ENCODE assay signal across 31 cellular contexts in the genomic region with DNA sequence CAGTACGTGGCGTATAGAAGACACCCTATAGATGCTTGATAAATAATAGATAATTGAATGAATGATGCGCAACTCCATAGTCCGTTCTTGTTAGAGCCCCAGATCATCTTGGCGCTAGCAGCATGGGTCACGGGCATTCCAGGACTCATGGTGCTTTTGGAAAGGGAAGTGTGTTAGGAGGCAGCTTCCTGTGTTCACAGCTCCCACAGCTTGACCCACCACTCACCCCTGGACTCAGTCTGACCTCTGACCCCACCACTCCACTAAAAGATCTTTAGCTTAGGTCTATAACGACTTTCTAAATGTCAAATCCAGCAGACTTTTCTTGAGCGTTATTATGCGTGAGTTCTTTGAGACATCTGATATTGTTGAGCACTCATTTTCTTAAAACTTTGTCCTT.
"Had no signal": no experiment of that assay in that cellular context is flagged by ENCODE, and none has a peak within 500 bp of the region (broad histone marks: within the 10 kb centered on the region; RNA-seq: fewer than 3 reads in every experiment).

No MANE protein-coding gene starts in this region.

- H3K9me3 ChIP-seq: esophagus muscularis mucosa, heart right ventricle, mucosa of descending colon, ovary, psoas muscle, sigmoid colon, stomach, tibial artery, upper lobe of left lung, uterus had no signal

- FAIRE-seq: endothelial cell of umbilical vein had no signal

- ATAC-seq: foreskin keratinocyte; left colon; left ventricle myocardium superior; mucosa of descending colon; naive thymus-derived CD4-positive, alpha-beta T cell; stimulated activated effector memory CD8-positive, alpha-beta T cell treated with anti-CD3 and anti-CD28 coated beads, Interleukin-12 subunit alpha, Interleukin-12 subunit beta, amount 100 ng/mL, for 72 hours had no signal

- DNase-seq: dermis blood vessel endothelial cell; effector memory CD4-positive, alpha-beta T cell; foreskin keratinocyte; glutamatergic neuron; hypothalamus; immature natural killer cell; islet precursor cell; kidney glomerular epithelial cell; left colon; left ventricle myocardium superior; mesenchymal stem cell; mucosa of descending colon; naive thymus-derived CD4-positive, alpha-beta T cell; occipital lobe; ovary; posterior cingulate gyrus; psoas muscle; right cardiac atrium; sigmoid colon; stimulated activated CD4-positive, alpha-beta T cell treated with anti-CD3 and anti-CD28 coated beads, Interleukin-2, amount 100 ng/mL, for 24 hours; stimulated activated CD4-positive, alpha-beta T cell treated with anti-CD3 and anti-CD28 coated beads, Interleukin-4, amount 100 ng/mL, for 24 hours; stimulated activated naive CD4-positive, alpha-beta T cell treated with Interleukin-2 at 50 U/mL for 16 hours; stomach; tibial artery; upper lobe of left lung; uterus had no signal

- H3K4me3 ChIP-seq: coronary artery, esophagus muscularis mucosa, heart right ventricle, mucosa of descending colon, ovary, psoas muscle, sigmoid colon, stomach, tibial artery, upper lobe of left lung, uterus had no signal

- H3K27me3 ChIP-seq: esophagus muscularis mucosa, foreskin keratinocyte, heart right ventricle, ovary, sigmoid colon, stomach, tibial artery, upper lobe of left lung, uterus had no signal

- H3K36me3 ChIP-seq: esophagus muscularis mucosa, heart right ventricle, ovary, sigmoid colon, stomach, tibial artery, upper lobe of left lung, uterus had no signal

- H3K4me1 ChIP-seq: foreskin keratinocyte, upper lobe of left lung, uterus had no signal

- H3K27ac ChIP-seq: coronary artery, esophagus muscularis mucosa, foreskin keratinocyte, heart right ventricle, ovary, psoas muscle, sigmoid colon, stomach, tibial artery, upper lobe of left lung, uterus had no signal
